ENCODE assay signal across 8 cellular contexts in the genomic region with DNA sequence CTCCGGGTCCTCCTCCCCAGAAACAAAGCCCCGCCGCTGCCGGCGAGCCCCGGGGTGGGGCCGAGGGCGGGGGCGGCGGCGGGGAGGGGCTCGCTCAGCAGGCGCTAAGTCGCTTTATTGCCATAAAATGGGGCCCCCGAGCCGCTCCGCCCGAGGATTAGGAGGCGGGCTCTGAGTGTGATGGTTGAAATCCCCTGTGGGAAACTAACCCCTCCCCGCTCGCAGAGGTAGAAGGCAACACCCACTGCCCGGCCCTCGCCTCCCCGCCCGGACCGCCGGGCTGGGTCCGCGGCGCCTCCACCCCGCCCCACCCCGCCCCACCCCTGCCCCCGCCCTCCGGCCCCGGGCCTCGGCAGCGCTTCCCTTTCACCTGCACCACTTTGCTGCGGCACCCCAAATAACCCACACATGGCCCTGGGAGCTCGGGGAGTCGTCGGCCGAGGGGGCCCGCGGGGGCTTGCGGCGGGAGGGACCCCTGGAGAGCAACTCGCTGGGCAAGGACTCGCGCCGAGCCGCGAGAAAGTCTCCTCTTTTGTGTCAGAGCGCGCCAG. TPM values are rescaled to one million over a fixed set of nuclear protein-coding genes. Genes with fewer than 3 reads are reported as not detected.
DNase-seq lines count a peak whose midpoint lies in the region; ATAC-seq and TF ChIP-seq lines count a peak whose summit lies in the region.

Gene KLF12 (minus strand): TSS at position 179 of the 551 bp plus-strand sequence.

- H3K4me3 ChIP-seq in Peyer's patch (peak within 1 kb of the TSS; percentile 71 to 92 (median 86)), fibroblast of lung (replicated peaks in 1 of 4; ENCODE audit: control extremely low read depth in 1 of 4, insufficient read depth in 1 of 4, low read depth in 3 of 4, low read length in 4 of 4) (peak within 1 kb of the TSS; percentile 82 to 96 (median 91))

- H3K9me3 ChIP-seq in Peyer's patch (no peaks in the 10 kb centered on the region), fibroblast of lung (ENCODE audit: control insufficient read depth, insufficient read depth, low read depth, low read length) (no peaks in the 10 kb centered on the region)

- no peaks in the 10 kb centered on the region for H4K20me1 ChIP-seq in fibroblast of lung (ENCODE audit: control insufficient read depth, extremely low read depth, insufficient read depth, low read length)

- no peaks in the 10 kb centered on the region for H3K36me3 ChIP-seq in Peyer's patch
- no peaks in the 10 kb centered on the region for H3K36me3 ChIP-seq in fibroblast of lung (ENCODE audit: control insufficient read depth, insufficient read depth, low read length)

- peak within 1 kb of the TSS; percentile 96 for H3K4me2 ChIP-seq in fibroblast of lung (ENCODE audit: extremely low read depth, insufficient read depth, low read length)

- peak within 1 kb of the TSS; percentile 77 for H3K9ac ChIP-seq in fibroblast of lung (ENCODE audit: insufficient read depth, low read length)

- H3K27me3 ChIP-seq in Peyer's patch (no peaks in the 10 kb centered on the region), fibroblast of lung (ENCODE audit: control insufficient read depth, insufficient read depth, low read length) (no peaks in the 10 kb centered on the region)

- TF ChIP-seq RAD21 in Ishikawa (IDR thresholded peaks at IDR 0.05; ENCODE audit: low read depth) = no peak

- H3K27ac Mint-ChIP-seq in natural killer cell treated with Interleukin-12 subunit alpha and Interleukin-12 subunit beta and Interleukin-15 and Interleukin-18, amount 100 ng/mL, for 72 hours = peak within 1 kb of the TSS; percentile 95 to 96

- DNase-seq in DMS53 (lab: John Stamatoyannopoulos, UW) (peak; percentile 72), Peyer's patch (peak; percentile 79 to 96 (median 93)), fibroblast of lung (ENCODE audit: low read depth in 2 of 2) (peak; percentile 95 to 96)
- DNase-seq in activated T-cell treated with anti-CD3 and anti-CD28 coated beads, Interleukin-2, amount 50 U/mL, for 48 hours = peak; percentile 94
- peak; percentile 95 for DNase-seq in natural killer cell treated with Interleukin-12 subunit alpha and Interleukin-12 subunit beta and Interleukin-15 and Interleukin-18, amount 100 ng/mL, for 72 hours (ENCODE audit: low spot score)
- DNase-seq in stimulated activated naive CD4-positive, alpha-beta T cell treated with Interleukin-2 at 50 U/mL for 16 hours (lab: John Stamatoyannopoulos, UW) = peak; percentile 94

- peak within 1 kb of the TSS; percentile 98 for H3K4me3 Mint-ChIP-seq in natural killer cell treated with Interleukin-12 subunit alpha and Interleukin-12 subunit beta and Interleukin-15 and Interleukin-18, amount 100 ng/mL, for 72 hours

- TF ChIP-seq CTCF in Peyer's patch (IDR thresholded peaks at IDR 0.05) = no peak
- no peak for TF ChIP-seq CTCF in fibroblast of lung (conservative IDR thresholded peaks at IDR 0.05 in 1 of 2, IDR thresholded peaks at IDR 0.05 in 1 of 2; ENCODE audit: low read depth in 1 of 2, low read length in 2 of 2)

- H3K27me3 Mint-ChIP-seq in natural killer cell treated with Interleukin-12 subunit alpha and Interleukin-12 subunit beta and Interleukin-15 and Interleukin-18, amount 100 ng/mL, for 72 hours = no peaks in the 10 kb centered on the region

- no peaks in the 10 kb centered on the region for H3K36me3 Mint-ChIP-seq in natural killer cell treated with Interleukin-12 subunit alpha and Interleukin-12 subunit beta and Interleukin-15 and Interleukin-18, amount 100 ng/mL, for 72 hours

- H3K27ac ChIP-seq in Peyer's patch (peak within 1 kb of the TSS; percentile 88 to 99 (median 90)), fibroblast of lung (ENCODE audit: insufficient read depth, low read length) (peak within 1 kb of the TSS; percentile 85)

- H3K4me1 ChIP-seq in Peyer's patch (peaks cover 0 to 24% (median 5%) of the 10 kb centered on the region in 4 donors), fibroblast of lung (ENCODE audit: control insufficient read depth, extremely low read depth, insufficient read depth, low read length) (peaks cover 17% of the 10 kb centered on the region)

- peak; percentile 64 for ATAC-seq in GM21619 (IDR thresholded peaks at IDR 0.05; ENCODE audit: unreplicated experiment)
- peak; percentile 87 to 90 for ATAC-seq in natural killer cell treated with Interleukin-12 subunit alpha and Interleukin-12 subunit beta and Interleukin-15 and Interleukin-18, amount 100 ng/mL, for 72 hours

- H3K4me1 Mint-ChIP-seq in natural killer cell treated with Interleukin-12 subunit alpha and Interleukin-12 subunit beta and Interleukin-15 and Interleukin-18, amount 100 ng/mL, for 72 hours (ENCODE audit: low read depth in 2 of 2) = peaks cover 35 to 39% of the 10 kb centered on the region in 2 donors

- H3K9me3 Mint-ChIP-seq in natural killer cell treated with Interleukin-12 subunit alpha and Interleukin-12 subunit beta and Interleukin-15 and Interleukin-18, amount 100 ng/mL, for 72 hours = no peaks in the 10 kb centered on the region

- H2AFZ ChIP-seq in fibroblast of lung (ENCODE audit: low read length) = peak within 1 kb of the TSS; percentile 41

- peaks cover 43% of the 10 kb centered on the region for H3K79me2 ChIP-seq in fibroblast of lung (ENCODE audit: control insufficient read depth, insufficient read depth, low read length)

- no peak for TF ChIP-seq POLR2A in Peyer's patch (IDR thresholded peaks at IDR 0.05)

- no peak for TF ChIP-seq EP300 in Ishikawa (IDR thresholded peaks at IDR 0.05; ENCODE audit: borderline replicate concordance)

TF ChIP-seq in Ishikawa, 13 proteins besides CTCF, POLR2A, EP300 and RAD21:
- TF ChIP-seq YY1 (IDR thresholded peaks at IDR 0.05; ENCODE audit: low read depth) = no peak
- no peak for TF ChIP-seq CEBPB (IDR thresholded peaks at IDR 0.05)
- TF ChIP-seq TCF12 (IDR thresholded peaks at IDR 0.05; ENCODE audit: low read depth) = no peak
- no peak; the same call in 1 of the 2 replicates for TF ChIP-seq ZBTB7A (IDR thresholded peaks at IDR 0.05; ENCODE audit: low read depth)
- TF ChIP-seq EGR1 (IDR thresholded peaks at IDR 0.05) = no peak
- TF ChIP-seq FOXM1 (IDR thresholded peaks at IDR 0.05; ENCODE audit: borderline replicate concordance, low read depth) = 0 out of 2 replicates have a peak, but pooled peaks have one; percentile 14

RNA-seq across cellular contexts. Expression of gene KLF12, which starts in this region (rescaled TPM):
- total RNA-seq in Peyer's patch (10 to 100 TPM in 1 of 4 donors, 1 to 10 TPM in 3; 1.4 to 23.1 (median 2.7) TPM), fibroblast of lung (10.5 and 11.4 TPM in 2 replicates)
- polyA plus RNA-seq in fibroblast of lung = 12.2 and 18.2 TPM in 2 replicates
- polyA plus RNA-seq in fibroblast of lung (2012) = 4.3 and 7.8 TPM in 2 replicates
- 21.1 and 63.1 TPM in 2 replicates for polyA minus RNA-seq in fibroblast of lung (ENCODE audit: low replicate concordance)
- total RNA-seq in natural killer cell treated with Interleukin-12 subunit alpha and Interleukin-12 subunit beta and Interleukin-15 and Interleukin-18, amount 100 ng/mL, for 72 hours = 10 to 100 TPM; 11.5 to 16.0 TPM

Comparison
In these comparisons a context has a peak if more than half of its experiments do, and no peak if none do; other contexts are left out.
1. Peak in every context shown above with its lines: DNase-seq, ATAC-seq, H3K4me3 ChIP-seq and H3K27ac ChIP-seq.